ENCODE assay signal across 24 cellular contexts in genomic region chr12:10218021-10218420, GRCh38. TPM values are rescaled to one million over a fixed set of nuclear protein-coding genes. Genes with fewer than 3 reads are reported as not detected.
DNase-seq lines count a peak whose midpoint lies in the region; TF ChIP-seq lines count a peak whose summit lies in the region.
"Had no signal": no experiment of that assay in that cellular context is flagged by ENCODE, and none has a peak within 500 bp of the region (broad histone marks: within the 10 kb centered on the region; RNA-seq: fewer than 3 reads in every experiment).

No MANE protein-coding gene starts in this region.

- H3K9ac ChIP-seq in subcutaneous abdominal adipose tissue (ENCODE audit: low read length in 5 of 5): no peak overlapping the region

- H3K4me3 Mint-ChIP-seq in HFFc6 (no peak overlapping the region), endothelial cell (ENCODE audit: unreplicated experiment) (no peak overlapping the region)

- H3K4me1 Mint-ChIP-seq in HFFc6 (ENCODE audit: low read depth): peaks cover 40% of the 10 kb centered on the region
- H3K4me1 Mint-ChIP-seq in endothelial cell (ENCODE audit: unreplicated experiment): peaks cover 16% of the 10 kb centered on the region

- TF ChIP-seq CTCF in HFFc6 (IDR thresholded peaks at IDR 0.05) (no peak), endothelial cell (IDR thresholded peaks at IDR 0.05; ENCODE audit: unreplicated experiment) (no peak)

- H3K27ac Mint-ChIP-seq in HFFc6: peak overlapping the region; percentile 45
- peak overlapping the region; percentile 24 for H3K27ac Mint-ChIP-seq in endothelial cell (ENCODE audit: unreplicated experiment)

- peaks cover 9% of the 10 kb centered on the region for H3K27me3 Mint-ChIP-seq in HFFc6 (ENCODE audit: insufficient read depth)
- H3K27me3 Mint-ChIP-seq in endothelial cell (ENCODE audit: unreplicated experiment): peaks cover 5% of the 10 kb centered on the region

- peaks cover 57% of the 10 kb centered on the region for H3K36me3 Mint-ChIP-seq in HFFc6 (ENCODE audit: low read depth)
- peaks cover 32% of the 10 kb centered on the region for H3K36me3 Mint-ChIP-seq in endothelial cell (ENCODE audit: low read depth, unreplicated experiment)

- no peak overlapping the region for H3K4me3 ChIP-seq in subcutaneous abdominal adipose tissue (ENCODE audit: low read depth in 1 of 5, low read length in 5 of 5)

- no peaks in the 10 kb centered on the region for H3K9me3 ChIP-seq in subcutaneous abdominal adipose tissue (ENCODE audit: control insufficient read depth in 5 of 5, low read length in 5 of 5)

- no peaks in the 10 kb centered on the region for H3K9me3 Mint-ChIP-seq in HFFc6
- H3K9me3 Mint-ChIP-seq in endothelial cell (ENCODE audit: unreplicated experiment): no peaks in the 10 kb centered on the region

- peak overlapping the region; percentile 77 for H3K27ac ChIP-seq in subcutaneous abdominal adipose tissue (ENCODE audit: low read depth, low read length)
- H3K27ac ChIP-seq: C4-2B had no signal

- H3K4me1 ChIP-seq in subcutaneous abdominal adipose tissue (ENCODE audit: control insufficient read depth in 5 of 5, insufficient read depth in 5 of 5, low read length in 5 of 5): peaks cover 9 to 49% (median 35%) of the 10 kb centered on the region in 5 donors

- peaks cover 26 to 48% (median 34%) of the 10 kb centered on the region in 5 donors for H3K36me3 ChIP-seq in subcutaneous abdominal adipose tissue (ENCODE audit: control insufficient read depth in 5 of 5, insufficient read depth in 5 of 5, low read length in 5 of 5)

- peak; percentile 82 for DNase-seq in CD1c-positive myeloid dendritic cell (ENCODE audit: extremely low spot score)
- no peak for DNase-seq in HFFc6
- no peak for DNase-seq in endothelial cell (ENCODE audit: low spot score)
- DNase-seq in NOMO-1 treated with dmso at 0.1 percent for 144 hours (lab: John Stamatoyannopoulos, UW; ENCODE audit: unreplicated experiment): no peak
- no peak for DNase-seq in HT-29 (ENCODE audit: low spot score)
- DNase-seq in activated T-cell treated with anti-CD3 and anti-CD28 coated beads, Interleukin-2, amount 50 U/mL, for 1 hour: no peak
- DNase-seq: Calu3, DMS153, DND-41, HCEC 1CT, Karpas-422, NCI-H1105 treated with DMSO at 0.1 percent for 48 hours, NCI-H146, NCI-H1930, NCI-H2107, NCI-H446 treated with DMSO at 0.1 percent for 48 hours, NCI-H526, RPMI8226, SHP77 had no signal

- no peaks in the 10 kb centered on the region for H3K27me3 ChIP-seq in subcutaneous abdominal adipose tissue (ENCODE audit: control insufficient read depth in 5 of 5, insufficient read depth in 4 of 5, low read length in 5 of 5)

RNA-seq across cellular contexts. Expression of gene GABARAPL1, which starts 5.3 kb away (rescaled TPM):
- 100 to 1,000 TPM; 152 to 231 (median 162) TPM for total RNA-seq in HFFc6 (2021; fragmentation: NEBNext Ultra II Directional; extraction: Animal tissue kit (Norgen Biotek cat#: 25700))
- total RNA-seq in endothelial cell (ENCODE audit: unreplicated experiment): 133 TPM
- 7.9 and 17.4 TPM in 2 replicates for total RNA-seq in HT-29 (2014; rRNA removed; shearing (Covaris generic))

RNA-seq across cellular contexts. Expression of gene TMEM52B, which starts 39.2 kb away (rescaled TPM):
- 1 to 10 TPM in 4 of 6 experiments, under 1 TPM in 2; 0.74 to 2.3 (median 1.1) TPM for total RNA-seq in HFFc6 (2021; fragmentation: NEBNext Ultra II Directional; extraction: Animal tissue kit (Norgen Biotek cat#: 25700))
- not detected for total RNA-seq in endothelial cell (ENCODE audit: unreplicated experiment)
- not detected in 2 replicates for total RNA-seq in HT-29 (2014; rRNA removed; shearing (Covaris generic))
- total RNA-seq: A673, Calu3, H1 had no signal

RNA-seq across cellular contexts. Expression of gene OLR1, which starts 46.1 kb away (rescaled TPM):
- 10 to 100 TPM; 30.3 to 53.6 (median 40.0) TPM for total RNA-seq in HFFc6 (2021; fragmentation: NEBNext Ultra II Directional; extraction: Animal tissue kit (Norgen Biotek cat#: 25700))
- not detected for total RNA-seq in endothelial cell (ENCODE audit: unreplicated experiment)
- total RNA-seq in HT-29 (2014; rRNA removed; shearing (Covaris generic)): not detected in 2 replicates
- total RNA-seq: A673, Calu3, H1, SK-MEL-5 had no signal

Comparison
In these comparisons a context has a peak if more than half of its experiments do, and no peak if none do; other contexts are left out.
1. RNA of gene OLR1, which starts 46.1 kb away (total RNA-seq): 30.3 to 53.6 TPM in HFFc6; not detected in endothelial cell (single experiment) and not detected in HT-29; every median in the first group is over 10 times any median in the second.